18 cellular contexts compared by ENCODE assay signal in genomic region chr2:113228991-113229716, GRCh38. TPM values are rescaled to one million over a fixed set of nuclear protein-coding genes. Genes with fewer than 3 reads are reported as not detected.
DNase-seq lines count a peak whose midpoint lies in the region; ATAC-seq and TF ChIP-seq lines count a peak whose summit lies in the region.
"Had no signal": no experiment of that assay in that cellular context is flagged by ENCODE, and none has a peak within 500 bp of the region (broad histone marks: within the 10 kb centered on the region; RNA-seq: fewer than 3 reads in every experiment).

No MANE protein-coding gene starts in this region.

- H3K27me3 ChIP-seq in HCT116 (ENCODE audit: insufficient read depth, low read length) (no peaks in the 10 kb centered on the region), osteoblast (ENCODE audit: insufficient read depth, low read length) (no peaks in the 10 kb centered on the region)

- no peaks in the 10 kb centered on the region for H3K9me3 Mint-ChIP-seq in central memory CD8-positive, alpha-beta T cell
- H3K9me3 Mint-ChIP-seq: activated B cell treated with CpG ODN at 0.5 μM for 24 hours; activated naive CD8-positive, alpha-beta T cell treated with anti-CD3 and anti-CD28 coated beads, Interleukin-2, amount 50 U/mL, for 24 hours; activated T-helper 1 cell treated with anti-CD3 and anti-CD28 coated beads, Interleukin-12 subunit alpha, Interleukin-12 subunit beta, Interleukin-2, Interleukin-4 antibody, amounts not matched to agents 30 ng/mL and 10 ng/mL and 1 ng/mL, durations not matched to agents 14 hours and 24 hours and 36 hours had no signal

- intact Hi-C loops in HCT116 (cut with micrococcal nuclease) = no loop called here

- DNase-seq in HCT116 (ENCODE audit: low read depth, low spot score) = no peak
- DNase-seq in NCI-H345 treated with DMSO at 0.1 percent for 48 hours (lab: John Stamatoyannopoulos, UW; ENCODE audit: unreplicated experiment) = peak; percentile 19
- DNase-seq in central memory CD8-positive, alpha-beta T cell (ENCODE audit: low spot score in 2 of 2) = no peak
- peak; percentile 69 for DNase-seq in osteoblast (ENCODE audit: insufficient read length, low spot score, missing footprints)
- no peak for DNase-seq in GM19238 (ENCODE audit: insufficient read length, low spot score)
- no peak for DNase-seq in OCI-M2 (lab: John Stamatoyannopoulos, UW; ENCODE audit: unreplicated experiment)
- DNase-seq: activated B cell treated with CpG ODN at 0.5 μM for 24 hours; activated CD8-positive, alpha-beta memory T cell treated with anti-CD3 and anti-CD28 coated beads for 24 hours; activated naive CD8-positive, alpha-beta T cell treated with anti-CD3 and anti-CD28 coated beads, Interleukin-2, amount 50 U/mL, for 24 hours; AML-193; left ventricle myocardium superior; NCI-H1048; SHP77 had no signal

- no peak for TF ChIP-seq RAD21 in HCT116 (IDR thresholded peaks at IDR 0.05; ENCODE audit: low read depth)

- peaks cover 5 to 6% of the 10 kb centered on the region in 2 experiments; a peak in 3 of 4 replicates for H3K4me1 ChIP-seq in HCT116 (ENCODE audit: control insufficient read depth in 1 of 2, insufficient read depth in 2 of 2, low read length in 2 of 2)
- peaks cover 3% of the 10 kb centered on the region for H3K4me1 ChIP-seq in osteoblast (ENCODE audit: insufficient read depth, low read length)

- RAD21 ChIA-PET in HCT116 (lab: Charles Lee; ENCODE audit: low non-redundant PET in 1 of 2, low total read pairs in 2 of 2, uncharacterized antibody in 2 of 2, unreplicated experiment in 2 of 2) = interaction anchor here in 1 of 2 experiments (0.6 kb wide), 1 partner anchor 9 kb away, joined by 3 read pairs; no protein-coding TSS in a partner anchor

- CTCF ChIA-PET in HCT116 (lab: Charles Lee) = no interaction called here

- no peak overlapping the region for H3K4me3 Mint-ChIP-seq in central memory CD8-positive, alpha-beta T cell
- H3K4me3 Mint-ChIP-seq: activated B cell treated with CpG ODN at 0.5 μM for 24 hours; activated naive CD8-positive, alpha-beta T cell treated with anti-CD3 and anti-CD28 coated beads, Interleukin-2, amount 50 U/mL, for 24 hours; activated T-helper 1 cell treated with anti-CD3 and anti-CD28 coated beads, Interleukin-12 subunit alpha, Interleukin-12 subunit beta, Interleukin-2, Interleukin-4 antibody, amounts not matched to agents 30 ng/mL and 10 ng/mL and 1 ng/mL, durations not matched to agents 14 hours and 24 hours and 36 hours had no signal

- POLR2A ChIA-PET in HCT116 (lab: Charles Lee) = interaction anchor here (1.2 kb wide), 1 partner anchor 12 kb away, joined by 3 read pairs; no protein-coding TSS in a partner anchor

- peak overlapping the region; percentile 45 for H3K27ac Mint-ChIP-seq in central memory CD8-positive, alpha-beta T cell (ENCODE audit: low read depth)
- H3K27ac Mint-ChIP-seq: activated B cell treated with CpG ODN at 0.5 μM for 24 hours; activated naive CD8-positive, alpha-beta T cell treated with anti-CD3 and anti-CD28 coated beads, Interleukin-2, amount 50 U/mL, for 24 hours; activated T-helper 1 cell treated with anti-CD3 and anti-CD28 coated beads, Interleukin-12 subunit alpha, Interleukin-12 subunit beta, Interleukin-2, Interleukin-4 antibody, amounts not matched to agents 30 ng/mL and 10 ng/mL and 1 ng/mL, durations not matched to agents 14 hours and 24 hours and 36 hours had no signal

- H4K20me1 ChIP-seq in HCT116 (ENCODE audit: insufficient read depth) (no peaks in the 10 kb centered on the region), osteoblast (ENCODE audit: insufficient read depth, low read length) (no peaks in the 10 kb centered on the region)

- no peaks in the 10 kb centered on the region for H3K4me1 Mint-ChIP-seq in central memory CD8-positive, alpha-beta T cell
- H3K4me1 Mint-ChIP-seq: activated B cell treated with CpG ODN at 0.5 μM for 24 hours had no signal

- H3K9me3 ChIP-seq in HCT116 (ENCODE audit: control insufficient read depth in 1 of 2, insufficient read depth in 1 of 2, low read depth in 1 of 2, low read length in 2 of 2) = no peaks in the 10 kb centered on the region
- H3K9me3 ChIP-seq in osteoblast (ENCODE audit: low read depth, low read length) = no peaks in the 10 kb centered on the region

- peaks cover 2% of the 10 kb centered on the region for H3K36me3 Mint-ChIP-seq in central memory CD8-positive, alpha-beta T cell (ENCODE audit: insufficient read depth)

- H3K4me3 ChIP-seq in HCT116 (replicated peaks in 1 of 2; ENCODE audit: low read depth in 1 of 2, low read length in 2 of 2) (no peak overlapping the region), osteoblast (ENCODE audit: insufficient read depth, low read length) (no peak overlapping the region)
- H3K4me3 ChIP-seq: GM12878 had no signal

- no peaks in the 10 kb centered on the region for H3K27me3 Mint-ChIP-seq in central memory CD8-positive, alpha-beta T cell
- H3K27me3 Mint-ChIP-seq: activated naive CD8-positive, alpha-beta T cell treated with anti-CD3 and anti-CD28 coated beads, Interleukin-2, amount 50 U/mL, for 24 hours had no signal

- ATAC-seq in HCT116 (peak; percentile 52; the same call in 1 of the 2 replicates), GM21447 (IDR thresholded peaks at IDR 0.05; ENCODE audit: unreplicated experiment) (no peak)
- no peak for ATAC-seq in central memory CD8-positive, alpha-beta T cell (replicated peaks; ENCODE audit: extremely low read depth, poor library complexity, severe bottlenecking)
- ATAC-seq: activated naive CD8-positive, alpha-beta T cell treated with anti-CD3 and anti-CD28 coated beads, Interleukin-2, amount 50 U/mL, for 24 hours; esophagus mucosa; GM12878; left ventricle myocardium superior had no signal

- H3K27ac ChIP-seq in HCT116 (ENCODE audit: low read depth, low read length) = no peak overlapping the region
- H3K27ac ChIP-seq in osteoblast (ENCODE audit: low read depth, low read length) = no peak overlapping the region
- H3K27ac ChIP-seq: parathyroid adenoma had no signal

- no peak for TF ChIP-seq POLR2A in HCT116 (IDR thresholded peaks at IDR 0.05; ENCODE audit: borderline replicate concordance, extremely low read depth, insufficient read depth, insufficient read length)

- no peaks in the 10 kb centered on the region for H3K36me3 ChIP-seq in HCT116 (ENCODE audit: control insufficient read depth in 1 of 2, insufficient read depth in 2 of 2, low read length in 2 of 2)
- no peaks in the 10 kb centered on the region for H3K36me3 ChIP-seq in osteoblast (ENCODE audit: insufficient read depth, low read length)

- no peak overlapping the region for H3K4me2 ChIP-seq in HCT116 (ENCODE audit: low read length)
- H3K4me2 ChIP-seq in osteoblast (ENCODE audit: insufficient read depth, low read length) = no peak overlapping the region

- H3K79me2 ChIP-seq in HCT116 (ENCODE audit: insufficient read depth, low read length) = no peaks in the 10 kb centered on the region
- H3K79me2 ChIP-seq in osteoblast (ENCODE audit: insufficient read depth, low read length) = no peaks in the 10 kb centered on the region
- H3K79me2 ChIP-seq: parathyroid adenoma had no signal

- H3K9me2 ChIP-seq in HCT116 (ENCODE audit: insufficient read depth) = no peaks in the 10 kb centered on the region

- no TSS peak for BruUV-seq in HCT116 (replicated peaks; lab: Mats Ljungman, UMichigan)

- TF ChIP-seq CTCF in HCT116 (IDR thresholded peaks at IDR 0.05 in 2 of 3, conservative IDR thresholded peaks at IDR 0.05 in 1 of 3; ENCODE audit: borderline replicate concordance in 1 of 3, insufficient read depth in 1 of 3, low read depth in 2 of 3, low read length in 2 of 3) = peak in 1 of 3 experiments; percentile 21; a peak in 1 of 6 replicates
- TF ChIP-seq CTCF in osteoblast (IDR thresholded peaks at IDR 0.05; ENCODE audit: extremely low read depth, low read depth, low read length) = no peak

- H3K9ac ChIP-seq in HCT116 (ENCODE audit: low read length) = no peak overlapping the region
- H3K9ac ChIP-seq: parathyroid adenoma had no signal

- H2AFZ ChIP-seq in HCT116 (ENCODE audit: low read depth, low read length, poor library complexity, severe bottlenecking) = no peak overlapping the region
- no peak overlapping the region for H2AFZ ChIP-seq in osteoblast (ENCODE audit: low read length)
- H2AFZ ChIP-seq: parathyroid adenoma had no signal

TF ChIP-seq in HCT116, 20 proteins besides CTCF, POLR2A, EP300 and RAD21 (continues in another document):
- TF ChIP-seq JUND (IDR thresholded peaks at IDR 0.05) = no peak
- TF ChIP-seq ATF3 (IDR thresholded peaks at IDR 0.05) = no peak
- TF ChIP-seq FOSL1 (IDR thresholded peaks at IDR 0.05; ENCODE audit: low read depth) = no peak
- no peak for TF ChIP-seq CEBPB (IDR thresholded peaks at IDR 0.05; ENCODE audit: low read depth)
- no peak for TF ChIP-seq ZBTB33 (IDR thresholded peaks at IDR 0.05; ENCODE audit: extremely low read depth, insufficient replicate concordance, low read length)
- TF ChIP-seq CBX3 (IDR thresholded peaks at IDR 0.05; ENCODE audit: low read depth) = no peak
- TF ChIP-seq ZNF274 (IDR thresholded peaks at IDR 0.05; ENCODE audit: low read depth, low read length) = no peak
- TF ChIP-seq EGR1 (IDR thresholded peaks at IDR 0.05; ENCODE audit: low read depth) = no peak
- TF ChIP-seq SP1 (IDR thresholded peaks at IDR 0.05; ENCODE audit: low read depth) = no peak
- TF ChIP-seq POLR2AphosphoS5 (IDR thresholded peaks at IDR 0.05; ENCODE audit: low read depth, low read length) = no peak

RNA-seq across cellular contexts. Expression of gene PAX8, which starts 49.6 kb away (rescaled TPM):
- 4.4 TPM for total RNA-seq in HCT116 (2021; ENCODE audit: unreplicated experiment)
- 11.9 and 15.6 TPM in 2 replicates for polyA plus RNA-seq in HCT116 (2012)
- 1.8 and 2.9 TPM in 2 replicates for total RNA-seq in osteoblast

RNA-seq across cellular contexts. Expression of gene PSD4, which starts 55.4 kb away (rescaled TPM):
- total RNA-seq in HCT116 (2021; ENCODE audit: unreplicated experiment) = 12.6 TPM
- polyA plus RNA-seq in HCT116 (2012) = 7.4 and 8.1 TPM in 2 replicates
- 1.2 and 1.8 TPM in 2 replicates for total RNA-seq in osteoblast

Comparison
In these comparisons a context has a peak if more than half of its experiments do, and no peak if none do; other contexts are left out.
1. DNase-seq: peak in NCI-H345 treated with DMSO at 0.1 percent for 48 hours (single experiment) and osteoblast (single experiment); none in HCT116 (single experiment), central memory CD8-positive, alpha-beta T cell (0 of 2), GM19238 (single experiment) and OCI-M2 (single experiment).